8 cellular contexts compared by ENCODE assay signal in genomic region chr6:122869437-122870024, GRCh38.
DNase-seq lines count a peak whose midpoint lies in the region; TF ChIP-seq lines count a peak whose summit lies in the region.
"Had no signal": no experiment of that assay in that cellular context is flagged by ENCODE, and none has a peak within 500 bp of the region (broad histone marks: within the 10 kb centered on the region; RNA-seq: fewer than 3 reads in every experiment).

No MANE protein-coding gene starts in this region.

- H3K9me3 Mint-ChIP-seq in endothelial cell (ENCODE audit: unreplicated experiment): no peaks in the 10 kb centered on the region
- H3K9me3 Mint-ChIP-seq: activated naive CD4-positive, alpha-beta T cell treated with anti-CD3 and anti-CD28 coated beads, Interleukin-2, amount 50 U/mL, for 72 hours had no signal

- no peaks in the 10 kb centered on the region for H4K20me1 ChIP-seq in GM23248 (ENCODE audit: insufficient read depth)
- H4K20me1 ChIP-seq in OCI-LY3 (ENCODE audit: insufficient read depth, low read length): no peaks in the 10 kb centered on the region

- in situ Hi-C loops in GM23248 (cut with MboI): loop anchor here (10.0 kb wide), 1 partner anchor 445 kb away; no protein-coding TSS in a partner anchor

- H3K27ac ChIP-seq in GM23248: no peak overlapping the region
- no peak overlapping the region for H3K27ac ChIP-seq in OCI-LY3 (ENCODE audit: low read length)

- H3K9me2 ChIP-seq in GM23248 (ENCODE audit: insufficient read depth): no peaks in the 10 kb centered on the region

- no peaks in the 10 kb centered on the region for H3K9me3 ChIP-seq in GM23248 (ENCODE audit: low read depth)
- H3K9me3 ChIP-seq in OCI-LY3 (ENCODE audit: insufficient read depth, low read length): no peaks in the 10 kb centered on the region

- DNase-seq in GM23248 (peak; percentile 75), Kasumi-1 (lab: John Stamatoyannopoulos, UW) (peak; percentile 82 to 87), endothelial cell (ENCODE audit: low spot score) (peak; percentile 55), myocyte (ENCODE audit: low read depth) (peak; percentile 60), T-helper 9 cell (no peak)

- H3K27me3 ChIP-seq in GM23248 (replicated peaks; ENCODE audit: insufficient read depth) (no peaks in the 10 kb centered on the region), OCI-LY3 (ENCODE audit: low read depth, low read length) (no peaks in the 10 kb centered on the region)

- no peaks in the 10 kb centered on the region for H3K36me3 Mint-ChIP-seq in endothelial cell (ENCODE audit: low read depth, unreplicated experiment)
- H3K36me3 Mint-ChIP-seq: activated naive CD4-positive, alpha-beta T cell treated with anti-CD3 and anti-CD28 coated beads, Interleukin-2, amount 50 U/mL, for 72 hours had no signal

- H2AFZ ChIP-seq in GM23248: no peak overlapping the region
- no peak overlapping the region for H2AFZ ChIP-seq in OCI-LY3 (ENCODE audit: low read depth, low read length)

- H3K4me3 ChIP-seq in GM23248: no peak overlapping the region
- no peak overlapping the region for H3K4me3 ChIP-seq in OCI-LY3 (ENCODE audit: low read length)

- no peak overlapping the region for H3K4me3 Mint-ChIP-seq in endothelial cell (ENCODE audit: unreplicated experiment)

- no peak overlapping the region for H3K9ac ChIP-seq in GM23248
- H3K9ac ChIP-seq in OCI-LY3 (ENCODE audit: low read length): no peak overlapping the region

- H3K79me2 ChIP-seq in GM23248 (ENCODE audit: insufficient read depth) (no peaks in the 10 kb centered on the region), OCI-LY3 (ENCODE audit: low read length) (no peaks in the 10 kb centered on the region)

- H3F3A ChIP-seq in GM23248 (ENCODE audit: insufficient read depth): no peaks in the 10 kb centered on the region

- no peaks in the 10 kb centered on the region for H3K27me3 Mint-ChIP-seq in endothelial cell (ENCODE audit: unreplicated experiment)

- H3K36me3 ChIP-seq in GM23248 (ENCODE audit: low read depth): no peaks in the 10 kb centered on the region
- H3K36me3 ChIP-seq in OCI-LY3 (replicated peaks; ENCODE audit: low read depth, low read length): no peaks in the 10 kb centered on the region

- H3K27ac Mint-ChIP-seq in endothelial cell (ENCODE audit: unreplicated experiment): no peak overlapping the region
- H3K27ac Mint-ChIP-seq: activated naive CD4-positive, alpha-beta T cell treated with anti-CD3 and anti-CD28 coated beads, Interleukin-2, amount 50 U/mL, for 72 hours had no signal

- no peaks in the 10 kb centered on the region for H3K4me1 Mint-ChIP-seq in endothelial cell (ENCODE audit: unreplicated experiment)

- no peak overlapping the region for H3K4me2 ChIP-seq in GM23248 (ENCODE audit: unreplicated experiment)
- no peak overlapping the region for H3K4me2 ChIP-seq in OCI-LY3 (ENCODE audit: low read length)

- H3K4me1 ChIP-seq in GM23248 (ENCODE audit: insufficient read depth) (no peaks in the 10 kb centered on the region), OCI-LY3 (ENCODE audit: low read length) (peaks cover 7% of the 10 kb centered on the region)

- TF ChIP-seq CTCF in GM12872 (IDR thresholded peaks at IDR 0.05; ENCODE audit: insufficient read depth, low read depth, low read length) (peak; percentile 57; the same call in 2 of the 3 replicates), OCI-LY3 (IDR thresholded peaks at IDR 0.05; ENCODE audit: low read depth, low read length) (peak; percentile 51), endothelial cell (IDR thresholded peaks at IDR 0.05; ENCODE audit: unreplicated experiment) (peak; percentile 33)
